12 cellular contexts compared by ENCODE assay signal in the genomic region with DNA sequence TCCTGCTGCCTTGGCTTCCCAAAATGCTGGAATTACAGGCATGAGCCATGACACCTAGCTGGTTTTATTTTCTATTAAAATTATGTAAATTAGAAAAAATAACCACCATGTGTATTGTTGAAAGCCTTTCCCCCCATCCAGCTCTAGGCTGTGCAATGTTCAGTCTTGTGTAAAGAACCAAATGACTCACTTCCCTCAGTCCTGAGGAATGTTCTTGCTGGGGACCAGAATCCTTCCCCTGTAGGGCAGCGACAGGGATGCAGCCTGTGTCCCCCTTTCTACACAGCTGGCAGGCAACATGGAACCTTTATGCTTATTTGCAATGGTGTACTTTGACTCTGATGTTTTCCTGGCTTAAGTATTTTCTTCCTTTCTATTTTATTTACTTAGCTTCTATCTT. TPM values are rescaled to one million over a fixed set of nuclear protein-coding genes. Genes with fewer than 3 reads are reported as not detected.
DNase-seq lines count a peak whose midpoint lies in the region; TF ChIP-seq lines count a peak whose summit lies in the region.
"Had no signal": no experiment of that assay in that cellular context is flagged by ENCODE, and none has a peak within 500 bp of the region (broad histone marks: within the 10 kb centered on the region; RNA-seq: fewer than 3 reads in every experiment).

No MANE protein-coding gene starts in this region.

- H3K9me3 ChIP-seq in spleen (no peaks in the 10 kb centered on the region), OCI-LY7 (ENCODE audit: low read length) (no peaks in the 10 kb centered on the region)

- POLR2A ChIA-PET in OCI-LY7 (lab: Charles Lee), result interaction anchor here (0.7 to 3.7 kb wide), 5 partner anchors 11 to 774 kb away, joined by 3 to 18 read pairs (median 4); no protein-coding TSS in a partner anchor

- no peak for TF ChIP-seq CTCF in HFF-Myc (IDR thresholded peaks at IDR 0.05; ENCODE audit: low read depth, low read length, missing control alignments)
- TF ChIP-seq CTCF in fibroblast of pulmonary artery (IDR thresholded peaks at IDR 0.05; ENCODE audit: low read length, missing control alignments), result peak; percentile 22
- TF ChIP-seq CTCF in spleen (IDR thresholded peaks at IDR 0.05 in 8 of 11, conservative IDR thresholded peaks at IDR 0.05 in 3 of 11), result no peak
- TF ChIP-seq CTCF in OCI-LY7 (conservative IDR thresholded peaks at IDR 0.05; ENCODE audit: low read length), result no peak

- no peak overlapping the region for H3K4me3 Mint-ChIP-seq in activated T-cell treated with anti-CD3 and anti-CD28 coated beads, Interleukin-2, amount 50 U/mL, for 24 hours
- H3K4me3 Mint-ChIP-seq: activated CD4-positive, alpha-beta T cell treated with anti-CD3 and anti-CD28 coated beads, Interleukin-2, amount 10 ng/mL, durations not matched to agents 24 days and 14 days; stimulated activated naive B cell treated with anti-CD40 and anti-IgM and Interleukin-4, amounts not matched to agents 10 μg/mL and 1 μg/mL and 100 μg/mL, for 72 hours had no signal

- H3K4me3 ChIP-seq in HFF-Myc (replicated peaks; ENCODE audit: low read depth, low read length) (no peak overlapping the region), fibroblast of pulmonary artery (replicated peaks; ENCODE audit: low read depth, low read length) (no peak overlapping the region), spleen (no peak overlapping the region), OCI-LY7 (ENCODE audit: low read depth, low read length, poor library complexity, severe bottlenecking) (no peak overlapping the region)

- H2AFZ ChIP-seq in OCI-LY7 (ENCODE audit: low read length), result no peak overlapping the region

- no peaks in the 10 kb centered on the region for H4K20me1 ChIP-seq in OCI-LY7 (ENCODE audit: insufficient read depth, low read length)

- BruUV-seq in OCI-LY7 (replicated peaks; lab: Mats Ljungman, UMichigan), result no TSS peak

- 60 to 84% (median 66%) methylated on average over 1 of the region's 1 CpG for WGBS in spleen, 5 donors

- H3K27ac ChIP-seq in spleen (no peak overlapping the region), OCI-LY7 (ENCODE audit: low read depth, low read length, poor library complexity, severe bottlenecking) (no peak overlapping the region)

- H3K4me2 ChIP-seq in OCI-LY7 (ENCODE audit: low read length), result no peak overlapping the region

- peaks cover 0 to 34% (median 6%) of the 10 kb centered on the region in 6 donors for H3K4me1 ChIP-seq in spleen
- peaks cover 24% of the 10 kb centered on the region for H3K4me1 ChIP-seq in OCI-LY7 (ENCODE audit: insufficient read depth, low read length, poor library complexity, severe bottlenecking)

- peaks cover 35% of the 10 kb centered on the region for H3K27me3 Mint-ChIP-seq in activated T-cell treated with anti-CD3 and anti-CD28 coated beads, Interleukin-2, amount 50 U/mL, for 24 hours
- H3K27me3 Mint-ChIP-seq: activated CD4-positive, alpha-beta T cell treated with anti-CD3 and anti-CD28 coated beads, Interleukin-2, amount 10 ng/mL, durations not matched to agents 24 days and 14 days; stimulated activated naive B cell treated with anti-CD40 and anti-IgM and Interleukin-4, amounts not matched to agents 10 μg/mL and 1 μg/mL and 100 μg/mL, for 72 hours had no signal

- H3K9me2 ChIP-seq in OCI-LY7 (ENCODE audit: insufficient read depth, low read length), result no peaks in the 10 kb centered on the region

- intact Hi-C loops in spleen (cut with DNase I; ENCODE audit: low total_unique reads), result no loop called here
- intact Hi-C loops in OCI-LY7 (cut with micrococcal nuclease; ENCODE audit: unreplicated experiment), result no loop called here

- TF ChIP-seq POLR2A in spleen (IDR thresholded peaks at IDR 0.05), result no peak

- H3K36me3 ChIP-seq in spleen (no peaks in the 10 kb centered on the region), OCI-LY7 (ENCODE audit: insufficient read depth, low read length) (no peaks in the 10 kb centered on the region)

- H3K27me3 ChIP-seq in spleen (replicated peaks in 1 of 7), result no peaks in the 10 kb centered on the region

- no peak overlapping the region for H3K27ac Mint-ChIP-seq in activated T-cell treated with anti-CD3 and anti-CD28 coated beads, Interleukin-2, amount 50 U/mL, for 24 hours
- H3K27ac Mint-ChIP-seq: activated CD4-positive, alpha-beta T cell treated with anti-CD3 and anti-CD28 coated beads, Interleukin-2, amount 10 ng/mL, durations not matched to agents 24 days and 14 days; stimulated activated naive B cell treated with anti-CD40 and anti-IgM and Interleukin-4, amounts not matched to agents 10 μg/mL and 1 μg/mL and 100 μg/mL, for 72 hours had no signal

- H3K36me3 Mint-ChIP-seq in activated T-cell treated with anti-CD3 and anti-CD28 coated beads, Interleukin-2, amount 50 U/mL, for 24 hours (ENCODE audit: low read depth), result no peaks in the 10 kb centered on the region
- H3K36me3 Mint-ChIP-seq: stimulated activated naive B cell treated with anti-CD40 and anti-IgM and Interleukin-4, amounts not matched to agents 10 μg/mL and 1 μg/mL and 100 μg/mL, for 72 hours had no signal

- no peaks in the 10 kb centered on the region for H3K79me2 ChIP-seq in OCI-LY7 (ENCODE audit: insufficient read depth, low read depth, low read length)

- CTCF ChIA-PET in OCI-LY7 (lab: Charles Lee; ENCODE audit: unreplicated experiment), result no interaction called here

- no peaks in the 10 kb centered on the region for H3K9me3 Mint-ChIP-seq in activated T-cell treated with anti-CD3 and anti-CD28 coated beads, Interleukin-2, amount 50 U/mL, for 24 hours
- H3K9me3 Mint-ChIP-seq: activated CD4-positive, alpha-beta T cell treated with anti-CD3 and anti-CD28 coated beads, Interleukin-2, amount 10 ng/mL, durations not matched to agents 24 days and 14 days; stimulated activated naive B cell treated with anti-CD40 and anti-IgM and Interleukin-4, amounts not matched to agents 10 μg/mL and 1 μg/mL and 100 μg/mL, for 72 hours had no signal

- peak; percentile 26 for DNase-seq in 8988T
- peak; percentile 44 for DNase-seq in HFF-Myc (ENCODE audit: extremely low read depth, low read depth)
- DNase-seq in RKO (ENCODE audit: low spot score), result peak; percentile 73
- peak; percentile 85 for DNase-seq in fibroblast of pulmonary artery (ENCODE audit: low read depth)
- no peak for DNase-seq in spleen
- no peak for DNase-seq in OCI-LY7 (ENCODE audit: low spot score)
- DNase-seq in activated T-cell treated with anti-CD3 and anti-CD28 coated beads, Interleukin-2, amount 50 U/mL, for 24 hours, result no peak
- DNase-seq in NCI-H446 treated with DMSO at 0.1 percent for 48 hours (lab: John Stamatoyannopoulos, UW), result no peak
- DNase-seq: activated CD4-positive, alpha-beta T cell treated with anti-CD3 and anti-CD28 coated beads, Interleukin-2, amount 10 ng/mL, durations not matched to agents 24 days and 14 days; AML-193; aorta; stimulated activated naive B cell treated with anti-CD40 and anti-IgM and Interleukin-4, amounts not matched to agents 10 μg/mL and 1 μg/mL and 100 μg/mL, for 72 hours had no signal

- H3K4me1 Mint-ChIP-seq in activated T-cell treated with anti-CD3 and anti-CD28 coated beads, Interleukin-2, amount 50 U/mL, for 24 hours (ENCODE audit: low read depth), result peaks cover 14% of the 10 kb centered on the region

RNA-seq across cellular contexts. Expression of gene AOX1, which starts 29.4 kb away (rescaled TPM):
- total RNA-seq in spleen, result 10 to 100 TPM in 2 of 7 donors, 1 to 10 TPM in 5; 3.9 to 14.6 (median 9.8) TPM
- polyA plus RNA-seq in spleen, result 1 to 10 TPM; 1.3 to 3.7 (median 1.7) TPM
- total RNA-seq in OCI-LY7 (2014; rRNA removed; shearing (Covaris generic)), result not detected in 2 replicates
- total RNA-seq in OCI-LY7 (2022), result 0.06 and 0.07 TPM in 2 replicates

Comparison
In these comparisons a context has a peak if more than half of its experiments do, and no peak if none do; other contexts are left out.
1. DNase-seq: peak in 8988T (single experiment), HFF-Myc (single experiment), RKO (single experiment) and fibroblast of pulmonary artery (single experiment); none in spleen (single experiment), OCI-LY7 (single experiment), activated T-cell treated with anti-CD3 and anti-CD28 coated beads, Interleukin-2, amount 50 U/mL, for 24 hours (single experiment) and NCI-H446 treated with DMSO at 0.1 percent for 48 hours (single experiment).